ENCODE assay signal across 20 cellular contexts in genomic region chr5:32501071-32501470, GRCh38. TPM values are rescaled to one million over a fixed set of nuclear protein-coding genes. Genes with fewer than 3 reads are reported as not detected.
DNase-seq lines count a peak whose midpoint lies in the region; TF ChIP-seq lines count a peak whose summit lies in the region.
"Had no signal": no experiment of that assay in that cellular context is flagged by ENCODE, and none has a peak within 500 bp of the region (broad histone marks: within the 10 kb centered on the region; RNA-seq: fewer than 3 reads in every experiment).

No MANE protein-coding gene starts in this region.

- no peak overlapping the region for H3K4ac ChIP-seq in H9 (ENCODE audit: low read depth, low read length)

- no peaks in the 10 kb centered on the region; a peak in 1 of 7 replicates for H3K36me3 Mint-ChIP-seq in H9 (ENCODE audit: insufficient read depth in 1 of 3, low read depth in 3 of 3)
- H3K36me3 Mint-ChIP-seq in activated T-cell treated with anti-CD3 and anti-CD28 coated beads, Interleukin-2, amount 50 U/mL, for 24 hours (ENCODE audit: low read depth) = no peaks in the 10 kb centered on the region
- H3K36me3 Mint-ChIP-seq in CD8-positive, alpha-beta memory T cell = no peaks in the 10 kb centered on the region
- H3K36me3 Mint-ChIP-seq: CD4-positive, CD25-positive, alpha-beta regulatory T cell had no signal

- H3K4me1 Mint-ChIP-seq in H9 = peaks cover 47 to 52% of the 10 kb centered on the region in 2 experiments
- peaks cover 28% of the 10 kb centered on the region for H3K4me1 Mint-ChIP-seq in activated T-cell treated with anti-CD3 and anti-CD28 coated beads, Interleukin-2, amount 50 U/mL, for 24 hours (ENCODE audit: low read depth)
- peaks cover 0 to 24% (median 4%) of the 10 kb centered on the region in 3 donors for H3K4me1 Mint-ChIP-seq in CD8-positive, alpha-beta memory T cell

- H3K18ac ChIP-seq in H9 (ENCODE audit: insufficient read length, low read depth, low read length) = no peak overlapping the region

- WGBS in H9 (ENCODE audit: extremely low coverage, insufficient read length, low lambda C conversion rate) = no CpG with 5 or more reads among the region's 9 CpGs

- H3K27me3 Mint-ChIP-seq in H9 (ENCODE audit: low read depth) = peaks cover 95% of the 10 kb centered on the region
- no peaks in the 10 kb centered on the region for H3K27me3 Mint-ChIP-seq in activated T-cell treated with anti-CD3 and anti-CD28 coated beads, Interleukin-2, amount 50 U/mL, for 24 hours
- H3K27me3 Mint-ChIP-seq in CD8-positive, alpha-beta memory T cell = peaks cover 6 to 17% of the 10 kb centered on the region in 2 donors

- H3K9me3 ChIP-seq in H9 (ENCODE audit: control insufficient read depth, low read depth, low read length) (no peaks in the 10 kb centered on the region), iPS-15b (ENCODE audit: control insufficient read depth, insufficient read depth, low read length) (no peaks in the 10 kb centered on the region), parathyroid adenoma (ENCODE audit: control insufficient read depth, low read length) (no peaks in the 10 kb centered on the region)
- no peaks in the 10 kb centered on the region for H3K9me3 ChIP-seq in CD8-positive, alpha-beta memory T cell (ENCODE audit: low read length)
- H3K9me3 ChIP-seq: BE2C, MG63, SK-N-SH had no signal

- peak overlapping the region; percentile 26 to 75 for H3K4me3 Mint-ChIP-seq in H9
- no peak overlapping the region for H3K4me3 Mint-ChIP-seq in activated T-cell treated with anti-CD3 and anti-CD28 coated beads, Interleukin-2, amount 50 U/mL, for 24 hours
- H3K4me3 Mint-ChIP-seq in CD8-positive, alpha-beta memory T cell = no peak overlapping the region
- H3K4me3 Mint-ChIP-seq: CD4-positive, CD25-positive, alpha-beta regulatory T cell had no signal

- H3K23ac ChIP-seq in H9 (ENCODE audit: insufficient read length, low read depth, low read length) = no peak overlapping the region

- no peak overlapping the region for H2BK120ac ChIP-seq in H9 (ENCODE audit: low read depth, low read length, poor library complexity, severe bottlenecking)

- H3K9me3 Mint-ChIP-seq in H9 = no peaks in the 10 kb centered on the region; a peak in 1 of 5 replicates
- no peaks in the 10 kb centered on the region for H3K9me3 Mint-ChIP-seq in activated T-cell treated with anti-CD3 and anti-CD28 coated beads, Interleukin-2, amount 50 U/mL, for 24 hours
- no peaks in the 10 kb centered on the region for H3K9me3 Mint-ChIP-seq in CD8-positive, alpha-beta memory T cell
- H3K9me3 Mint-ChIP-seq: CD4-positive, CD25-positive, alpha-beta regulatory T cell had no signal

- POLR2A ChIA-PET in CD8-positive, alpha-beta memory T cell (lab: Charles Lee) = no interaction called here

- H3K4me3 ChIP-seq in iPS-15b (ENCODE audit: low read depth, low read length) (peak overlapping the region; percentile 46), parathyroid adenoma (ENCODE audit: low read depth, low read length) (peak overlapping the region; percentile 12)
- no peak overlapping the region for H3K4me3 ChIP-seq in CD8-positive, alpha-beta memory T cell (ENCODE audit: low read length)
- H3K4me3 ChIP-seq: GM23248, MG63 had no signal

- no peak overlapping the region for H4K8ac ChIP-seq in H9 (replicated peaks; ENCODE audit: insufficient read length, low read depth, low read length)

- no peak overlapping the region for H2BK5ac ChIP-seq in H9 (ENCODE audit: insufficient read length, low read length)

- H3K79me2 ChIP-seq in H9 (ENCODE audit: insufficient read depth, low read length) (no peaks in the 10 kb centered on the region), parathyroid adenoma (no peaks in the 10 kb centered on the region)

- H3K27ac ChIP-seq in H9 (ENCODE audit: insufficient read length, low read depth, low read length) (no peak overlapping the region), parathyroid adenoma (peak overlapping the region; percentile 12)
- H3K27ac ChIP-seq in CD8-positive, alpha-beta memory T cell (ENCODE audit: low read depth, low read length) = no peak overlapping the region
- H3K27ac ChIP-seq: GM23248 had no signal

- H3K14ac ChIP-seq in H9 (ENCODE audit: insufficient read depth, low read length) = no peak overlapping the region

- H3K4me2 ChIP-seq in H9 (ENCODE audit: insufficient read depth, insufficient read length, low read length) (peak overlapping the region; percentile 64), parathyroid adenoma (ENCODE audit: low read length) (peak overlapping the region; percentile 69)
- H3K4me2 ChIP-seq: SK-N-SH had no signal

- H3K56ac ChIP-seq in H9 (ENCODE audit: insufficient read length, low read depth, low read length) = no peak overlapping the region

- no peak overlapping the region for H4K5ac ChIP-seq in H9 (ENCODE audit: insufficient read length, low read depth, low read length)

- CTCF ChIA-PET in CD8-positive, alpha-beta memory T cell (lab: Charles Lee) = interaction anchor here (0.9 to 1.6 kb wide), 2 partner anchors 12 to 89 kb away, joined by 3 to 7 read pairs; no protein-coding TSS in a partner anchor

- H2AFZ ChIP-seq in H9 (ENCODE audit: low read length) = no peak overlapping the region
- H2AFZ ChIP-seq in parathyroid adenoma = peak overlapping the region; percentile 65
- H2AFZ ChIP-seq: GM23248 had no signal

- H2BK20ac ChIP-seq in H9 (ENCODE audit: low read depth, low read length, poor library complexity, severe bottlenecking) = no peak overlapping the region

- H2BK15ac ChIP-seq in H9 (ENCODE audit: low read depth, low read length) = no peak overlapping the region

- H3K27ac Mint-ChIP-seq in H9 = peak overlapping the region in 1 of 3 experiments; percentile 11; a peak in 1 of 7 replicates
- H3K27ac Mint-ChIP-seq in activated T-cell treated with anti-CD3 and anti-CD28 coated beads, Interleukin-2, amount 50 U/mL, for 24 hours = no peak overlapping the region
- H3K27ac Mint-ChIP-seq in CD8-positive, alpha-beta memory T cell = peak overlapping the region in 1 of 8 donors; percentile 43
- H3K27ac Mint-ChIP-seq: CD4-positive, CD25-positive, alpha-beta regulatory T cell had no signal

- no peaks in the 10 kb centered on the region for H3K79me1 ChIP-seq in H9 (ENCODE audit: insufficient read depth, low read depth, low read length, poor library complexity, severe bottlenecking)

- no peaks in the 10 kb centered on the region for H4K20me1 ChIP-seq in H9 (ENCODE audit: control insufficient read depth, insufficient read depth, insufficient read length)

- H3K4me1 ChIP-seq in H9 (ENCODE audit: insufficient read depth, low read length) (peaks cover 13% of the 10 kb centered on the region), iPS-15b (ENCODE audit: control insufficient read depth, insufficient read depth, low read length) (peaks cover 19% of the 10 kb centered on the region), parathyroid adenoma (peaks cover 26% of the 10 kb centered on the region)
- H3K4me1 ChIP-seq in CD8-positive, alpha-beta memory T cell (ENCODE audit: insufficient read depth, low read length) = peaks cover 8% of the 10 kb centered on the region

- no peaks in the 10 kb centered on the region for H3K36me3 ChIP-seq in iPS-15b (ENCODE audit: control insufficient read depth, insufficient read depth, low read length)
- no peaks in the 10 kb centered on the region for H3K36me3 ChIP-seq in parathyroid adenoma (ENCODE audit: control insufficient read depth, insufficient read depth, low read length)
- no peaks in the 10 kb centered on the region for H3K36me3 ChIP-seq in CD8-positive, alpha-beta memory T cell (ENCODE audit: insufficient read depth, low read length)
- H3K36me3 ChIP-seq: BE2C, MG63 had no signal

- no peak overlapping the region for H2AK5ac ChIP-seq in H9 (ENCODE audit: insufficient read length, low read length)

- no peak overlapping the region for H2BK12ac ChIP-seq in H9 (ENCODE audit: insufficient read length, low read depth, low read length)

- no peak overlapping the region for H3T11ph ChIP-seq in H9 (ENCODE audit: low read length)

- no peak for TF ChIP-seq CTCF in H9 (conservative IDR thresholded peaks at IDR 0.05)
- TF ChIP-seq CTCF in parathyroid adenoma (IDR thresholded peaks at IDR 0.05) = no peak

- H3K23me2 ChIP-seq in H9 (ENCODE audit: insufficient read length, low read depth, low read length, poor library complexity, severe bottlenecking) = peaks cover 2% of the 10 kb centered on the region

- H3K27me3 ChIP-seq in H9 (ENCODE audit: insufficient read depth, low read length) (peaks cover 17% of the 10 kb centered on the region; the same call in 1 of the 2 replicates), iPS-15b (ENCODE audit: control insufficient read depth, insufficient read depth, low read length) (peaks cover 64% of the 10 kb centered on the region), parathyroid adenoma (ENCODE audit: control insufficient read depth, insufficient read depth, low read length) (no peaks in the 10 kb centered on the region)
- no peaks in the 10 kb centered on the region for H3K27me3 ChIP-seq in CD8-positive, alpha-beta memory T cell (ENCODE audit: insufficient read depth, low read length, poor library complexity, severe bottlenecking)
- H3K27me3 ChIP-seq: BE2C, MG63 had no signal

- H4K91ac ChIP-seq in H9 (ENCODE audit: insufficient read length, low read depth, low read length) = no peak overlapping the region

- H3K9ac ChIP-seq in H9 (ENCODE audit: extremely low read depth, insufficient read length, low read length) (no peak overlapping the region), iPS-15b (ENCODE audit: low read depth, low read length) (no peak overlapping the region), parathyroid adenoma (no peak overlapping the region)
- H3K9ac ChIP-seq: GM23248, SK-N-SH had no signal

- DNase-seq in H9 = peak; percentile 38
- peak; percentile 52 for DNase-seq in NCI-H69 (lab: John Stamatoyannopoulos, UW)
- no peak for DNase-seq in activated T-cell treated with anti-CD3 and anti-CD28 coated beads, Interleukin-2, amount 50 U/mL, for 24 hours
- no peak for DNase-seq in NCI-H2029 (lab: John Stamatoyannopoulos, UW)
- DNase-seq in CD8-positive, alpha-beta memory T cell = no peak
- DNase-seq: BE2C; CD4-positive, CD25-positive, alpha-beta regulatory T cell; COR-L47; DMS79 treated with DMSO at 0.1 percent for 48 hours; GM23248; MG63; NCI-H1417; NCI-H1694 treated with DMSO at 0.1 percent for 48 hours; NCI-H2107; NCI-H510A; NCI-H748 treated with DMSO at 0.1 percent for 48 hours; SIG-M5; SK-N-SH had no signal

RNA-seq across cellular contexts. Expression of gene ZFR, which starts 56.5 kb away (rescaled TPM):
- total RNA-seq in H9 (2021) = 61.8 and 62.4 TPM in 2 replicates
- 10 to 100 TPM; 83.4 to 87.5 TPM for total RNA-seq in CD8-positive, alpha-beta memory T cell
- polyA plus RNA-seq in CD8-positive, alpha-beta memory T cell = 88.3 TPM

Comparison
In these comparisons a context has a peak if more than half of its experiments do, and no peak if none do; other contexts are left out.
1. DNase-seq: peak in H9 (single experiment) and NCI-H69 (single experiment); none in activated T-cell treated with anti-CD3 and anti-CD28 coated beads, Interleukin-2, amount 50 U/mL, for 24 hours (single experiment), NCI-H2029 (single experiment) and CD8-positive, alpha-beta memory T cell (0 of 5).
2. H3K4me3 Mint-ChIP-seq: peak in H9 (2 of 2); none in activated T-cell treated with anti-CD3 and anti-CD28 coated beads, Interleukin-2, amount 50 U/mL, for 24 hours (single experiment) and CD8-positive, alpha-beta memory T cell (0 of 7).